In the genomic region with DNA sequence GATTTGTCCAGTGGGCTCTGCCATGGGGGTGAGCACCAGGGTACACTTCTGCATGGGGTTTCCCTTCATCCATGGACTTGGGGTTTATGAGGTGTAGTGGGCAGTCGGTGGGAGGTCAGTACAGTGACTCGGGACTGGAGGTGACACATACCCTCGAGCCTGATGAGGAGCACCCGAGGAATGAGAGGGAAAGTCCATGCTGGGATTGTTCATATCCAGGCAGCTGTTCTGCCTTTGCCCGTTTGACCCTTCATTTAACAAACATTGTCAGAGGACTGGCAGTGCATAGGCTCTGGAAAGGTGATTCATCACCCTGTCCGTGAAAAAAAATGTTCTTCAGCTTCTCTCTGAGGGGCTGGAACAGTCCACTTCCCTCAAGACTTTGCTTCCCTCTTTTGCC, we compare ENCODE assay signal across 8 cellular contexts. TPM values are rescaled to one million over a fixed set of nuclear protein-coding genes. Genes with fewer than 3 reads are reported as not detected.
DNase-seq lines count a peak whose midpoint lies in the region; ATAC-seq and TF ChIP-seq lines count a peak whose summit lies in the region.

No MANE protein-coding gene starts in this region.

- H3K9ac ChIP-seq in smooth muscle cell (ENCODE audit: low read depth): peak overlapping the region; percentile 28

- no peak for ATAC-seq in foreskin keratinocyte

- no peaks in the 10 kb centered on the region for H3F3A ChIP-seq in smooth muscle cell (ENCODE audit: low read depth)

- H3K36me3 ChIP-seq in hepatocyte (replicated peaks; ENCODE audit: insufficient read depth, low read depth) (no peaks in the 10 kb centered on the region), smooth muscle cell (ENCODE audit: low read depth) (no peaks in the 10 kb centered on the region)

- H3K4me1 ChIP-seq in hepatocyte (ENCODE audit: insufficient read depth) (peaks cover 26% of the 10 kb centered on the region), smooth muscle cell (ENCODE audit: low read depth) (peaks cover 29% of the 10 kb centered on the region), foreskin keratinocyte (no peaks in the 10 kb centered on the region)

- no peaks in the 10 kb centered on the region for H3K9me2 ChIP-seq in hepatocyte (replicated peaks; ENCODE audit: insufficient read depth)

- 29% methylated on average over 6 of the region's 6 CpGs for WGBS in hepatocyte (ENCODE audit: low lambda C conversion rate, missing lambda C conversion rate)
- 18% methylated on average over 6 of the region's 6 CpGs for WGBS in smooth muscle cell (ENCODE audit: low lambda C conversion rate)

- H4K20me1 ChIP-seq in hepatocyte (ENCODE audit: insufficient read depth, poor library complexity, severe bottlenecking) (no peaks in the 10 kb centered on the region), smooth muscle cell (ENCODE audit: low read depth) (no peaks in the 10 kb centered on the region)

- H3K79me2 ChIP-seq in hepatocyte (peaks cover 4% of the 10 kb centered on the region), smooth muscle cell (ENCODE audit: low read depth) (peaks cover 4% of the 10 kb centered on the region)

- H3K27me3 ChIP-seq in hepatocyte (peaks cover 22% of the 10 kb centered on the region), smooth muscle cell (ENCODE audit: low read depth) (peaks cover 8% of the 10 kb centered on the region), foreskin keratinocyte (peaks cover 67% of the 10 kb centered on the region)

- H2AFZ ChIP-seq in hepatocyte (no peak overlapping the region), smooth muscle cell (ENCODE audit: low read depth) (no peak overlapping the region)

- H3K4me3 ChIP-seq in hepatocyte (no peak overlapping the region), smooth muscle cell (no peak overlapping the region)

- DNase-seq in H4 (ENCODE audit: low spot score) (peak; percentile 54), amniotic epithelial cell (ENCODE audit: low read depth) (peak; percentile 89), hepatocyte (ENCODE audit: low spot score) (peak; percentile 73), smooth muscle cell (lab: John Stamatoyannopoulos, UW; ENCODE audit: unreplicated experiment) (no peak), retina (no peak), SHP77 (lab: John Stamatoyannopoulos, UW) (no peak), DMS79 (lab: John Stamatoyannopoulos, UW) (no peak), foreskin keratinocyte (no peak)

- H3K4me2 ChIP-seq in hepatocyte: peak overlapping the region; percentile 97
- H3K4me2 ChIP-seq in smooth muscle cell: peak overlapping the region; percentile 100

- H3K9me3 ChIP-seq in hepatocyte (ENCODE audit: low read depth) (no peaks in the 10 kb centered on the region), smooth muscle cell (replicated peaks; ENCODE audit: low read depth) (no peaks in the 10 kb centered on the region)

- peak overlapping the region; percentile 53 for H3K27ac ChIP-seq in hepatocyte
- H3K27ac ChIP-seq in smooth muscle cell (ENCODE audit: low read depth): peak overlapping the region; percentile 48
- no peak overlapping the region for H3K27ac ChIP-seq in foreskin keratinocyte

- TF ChIP-seq CTCF in hepatocyte (IDR thresholded peaks at IDR 0.05; ENCODE audit: poor library complexity): no peak
- no peak for TF ChIP-seq CTCF in smooth muscle cell (IDR thresholded peaks at IDR 0.05; ENCODE audit: borderline replicate concordance, insufficient read depth, poor library complexity, severe bottlenecking)
- no peak for TF ChIP-seq CTCF in foreskin keratinocyte (conservative IDR thresholded peaks at IDR 0.05)

RNA-seq across cellular contexts. Expression of a gene that starts 2.7 kb away (rescaled TPM):
- total RNA-seq in H4 (2014; rRNA removed; shearing (Covaris generic)): 0.76 and 1.8 TPM in 2 replicates
- total RNA-seq in hepatocyte: 18.1 and 30.8 TPM in 2 replicates
- polyA plus RNA-seq in hepatocyte: 23.7 and 38.1 TPM in 2 replicates
- total RNA-seq in smooth muscle cell: 44.2 and 67.5 TPM in 2 replicates
- 14.1 and 33.2 TPM in 2 replicates for polyA plus RNA-seq in smooth muscle cell
- total RNA-seq in foreskin keratinocyte: 12.1 and 12.9 TPM in 2 replicates
- 1.2 and 1.6 TPM in 2 replicates for polyA plus RNA-seq in foreskin keratinocyte

Comparison
In these comparisons a context has a peak if more than half of its experiments do, and no peak if none do; other contexts are left out.
1. DNase-seq: peak in H4 (single experiment), amniotic epithelial cell (single experiment) and hepatocyte (single experiment); none in smooth muscle cell (single experiment), retina (single experiment), SHP77 (0 of 2), DMS79 (single experiment) and foreskin keratinocyte (0 of 2).